8 cellular contexts compared by ENCODE assay signal in genomic region chr19:28284389-28284788, GRCh38.
"Had no signal": no experiment of that assay in that cellular context is flagged by ENCODE, and none has a peak within 500 bp of the region (broad histone marks: within the 10 kb centered on the region; RNA-seq: fewer than 3 reads in every experiment).

No MANE protein-coding gene starts in this region.

- DNase-seq: GDM1, GF-D8 had no signal

- H3K4me3 ChIP-seq: GM12878 had no signal

- ATAC-seq: GM12878 had no signal

- FAIRE-seq: G401.6, GM12878, GM12891, GM12892, GM18507, GM19239 had no signal
